Comparison of ENCODE assay signal across 8 cellular contexts in genomic region chr4:133154725-133155124, GRCh38. TPM values are rescaled to one million over a fixed set of nuclear protein-coding genes. Genes with fewer than 3 reads are reported as not detected.
DNase-seq lines count a peak whose midpoint lies in the region; ATAC-seq, FAIRE-seq and TF ChIP-seq lines count a peak whose summit lies in the region.

No MANE protein-coding gene starts in this region.

- no peaks in the 10 kb centered on the region for H3K36me3 ChIP-seq in HepG2 (replicated peaks in 1 of 2; ENCODE audit: control insufficient read depth in 1 of 2, insufficient read depth in 2 of 2, low read length in 2 of 2)
- H3K36me3 ChIP-seq in spleen: no peaks in the 10 kb centered on the region

- intact Hi-C loops in HepG2 (cut with micrococcal nuclease; ENCODE audit: unreplicated experiment) (loop anchor here (2.0 to 10.0 kb wide), 2 partner anchors 328 to 920 kb away; no protein-coding TSS in a partner anchor), spleen (cut with DNase I; ENCODE audit: low total_unique reads) (no loop called here)
- intact Hi-C loops in activated T-helper 2 cell treated with anti-CD3 and anti-CD28 coated beads, Interferon-gamma antibody, Interleukin-2, Interleukin-4, amounts not matched to agents 10 μg/mL and 5 μg/mL and 100 μg/mL, durations not matched to agents 14 hours and 24 hours and 36 hours (cut with micrococcal nuclease): no loop called here

- no peaks in the 10 kb centered on the region for H4K20me1 ChIP-seq in HepG2 (ENCODE audit: insufficient read depth, low read length)

- ATAC-seq in HG03565 (IDR thresholded peaks at IDR 0.05; ENCODE audit: unreplicated experiment) (peak; percentile 68), HepG2 (peak; percentile 63), left lobe of liver (no peak)

- no peak overlapping the region for H3K9ac ChIP-seq in HepG2 (ENCODE audit: insufficient read depth, low read depth, low read length)

- POLR2A ChIA-PET in HepG2 (lab: Yijun Ruan, JAX): no interaction called here

- H3K79me2 ChIP-seq in HepG2 (ENCODE audit: insufficient read depth, low read length): no peaks in the 10 kb centered on the region

- H3K4me3 Mint-ChIP-seq in activated T-helper 2 cell treated with anti-CD3 and anti-CD28 coated beads, Interferon-gamma antibody, Interleukin-2, Interleukin-4, amounts not matched to agents 10 μg/mL and 5 μg/mL and 100 μg/mL, durations not matched to agents 14 hours and 24 hours and 36 hours (ENCODE audit: low read depth): no peak overlapping the region

- H3K4me1 ChIP-seq in HepG2 (ENCODE audit: insufficient read depth, low read length) (no peaks in the 10 kb centered on the region), spleen (peaks cover 9 to 33% (median 19%) of the 10 kb centered on the region in 6 donors)

- TF ChIP-seq POLR2A in HepG2 (IDR thresholded peaks at IDR 0.05; ENCODE audit: insufficient read depth in 1 of 2, low read depth in 2 of 2, low read length in 2 of 2): no peak
- TF ChIP-seq POLR2A in spleen (IDR thresholded peaks at IDR 0.05): no peak

- peaks cover 5% of the 10 kb centered on the region for H3K4me1 Mint-ChIP-seq in activated T-helper 2 cell treated with anti-CD3 and anti-CD28 coated beads, Interferon-gamma antibody, Interleukin-2, Interleukin-4, amounts not matched to agents 10 μg/mL and 5 μg/mL and 100 μg/mL, durations not matched to agents 14 hours and 24 hours and 36 hours (ENCODE audit: low read depth)

- no peak for TF ChIP-seq RAD21 in HepG2 (CRISPR knock-in tag; IDR thresholded peaks at IDR 0.05)

- H3K9me3 Mint-ChIP-seq in activated T-helper 2 cell treated with anti-CD3 and anti-CD28 coated beads, Interferon-gamma antibody, Interleukin-2, Interleukin-4, amounts not matched to agents 10 μg/mL and 5 μg/mL and 100 μg/mL, durations not matched to agents 14 hours and 24 hours and 36 hours: no peaks in the 10 kb centered on the region

- H3K27ac Mint-ChIP-seq in activated T-helper 2 cell treated with anti-CD3 and anti-CD28 coated beads, Interferon-gamma antibody, Interleukin-2, Interleukin-4, amounts not matched to agents 10 μg/mL and 5 μg/mL and 100 μg/mL, durations not matched to agents 14 hours and 24 hours and 36 hours: no peak overlapping the region

- H3K27me3 ChIP-seq in HepG2 (ENCODE audit: control insufficient read depth in 1 of 2, insufficient read depth in 2 of 2, low read length in 2 of 2) (no peaks in the 10 kb centered on the region; a peak in 2 of 5 replicates), spleen (replicated peaks in 1 of 7) (peaks cover 5 to 55% (median 44%) of the 10 kb centered on the region in 7 donors)

- no peak overlapping the region for H3K4me3 ChIP-seq in WI38 (ENCODE audit: low read depth, low read length)
- H3K4me3 ChIP-seq in HepG2 (replicated peaks in 1 of 3; ENCODE audit: insufficient read depth in 1 of 3, low read depth in 2 of 3, low read length in 3 of 3): no peak overlapping the region
- no peak overlapping the region for H3K4me3 ChIP-seq in spleen

- peak; percentile 34 for FAIRE-seq in HepG2 (lab: Jason Lieb, UNC)

- H3K27ac ChIP-seq in HepG2 (ENCODE audit: extremely low read length, insufficient read depth, low read length) (no peak overlapping the region), spleen (no peak overlapping the region)

- no TSS peak for BruUV-seq in HepG2 (replicated peaks; lab: Mats Ljungman, UMichigan)

- WGBS in HepG2 (ENCODE audit: low lambda C conversion rate): 10% methylated on average over 4 of the region's 4 CpGs
- 26 to 36% (median 29%) methylated on average over 4 of the region's 4 CpGs for WGBS in spleen, 5 donors

- CTCF ChIA-PET in HepG2 (lab: Yijun Ruan, JAX; ENCODE audit: low intra/inter-chr PET ratio, low total read pairs): interaction anchor here (0.8 kb wide), 2 partner anchors 8 to 329 kb away, joined by 3 read pairs; no protein-coding TSS in a partner anchor

- H2AFZ ChIP-seq in HepG2 (ENCODE audit: low read length): no peak overlapping the region

- peaks cover 40% of the 10 kb centered on the region for H3K27me3 Mint-ChIP-seq in activated T-helper 2 cell treated with anti-CD3 and anti-CD28 coated beads, Interferon-gamma antibody, Interleukin-2, Interleukin-4, amounts not matched to agents 10 μg/mL and 5 μg/mL and 100 μg/mL, durations not matched to agents 14 hours and 24 hours and 36 hours (ENCODE audit: low read depth)

- DNase-seq in COLO829 (ENCODE audit: low spot score): peak; percentile 27
- peak; percentile 4 for DNase-seq in HepG2 (ENCODE audit: low spot score)
- no peak for DNase-seq in spleen
- no peak for DNase-seq in NCI-H1417 treated with DMSO at 0.1 percent for 48 hours (lab: John Stamatoyannopoulos, UW)
- DNase-seq in activated T-helper 2 cell treated with anti-CD3 and anti-CD28 coated beads, Interferon-gamma antibody, Interleukin-2, Interleukin-4, amounts not matched to agents 10 μg/mL and 5 μg/mL and 100 μg/mL, durations not matched to agents 14 hours and 24 hours and 36 hours (ENCODE audit: low spot score): no peak
- no peak for DNase-seq in left lobe of liver (ENCODE audit: low spot score)

- H3K9me3 ChIP-seq in HepG2 (ENCODE audit: low read length) (no peaks in the 10 kb centered on the region), spleen (no peaks in the 10 kb centered on the region)

- no peaks in the 10 kb centered on the region for H3K36me3 Mint-ChIP-seq in activated T-helper 2 cell treated with anti-CD3 and anti-CD28 coated beads, Interferon-gamma antibody, Interleukin-2, Interleukin-4, amounts not matched to agents 10 μg/mL and 5 μg/mL and 100 μg/mL, durations not matched to agents 14 hours and 24 hours and 36 hours (ENCODE audit: low read depth)

- H3K4me2 ChIP-seq in HepG2 (ENCODE audit: low read depth, low read length): no peak overlapping the region

- in situ Hi-C loops in HepG2 (cut with HindIII; ENCODE audit: extremely low pct_ligation_motif_present, low pct_unique_long_range_greater_than_20kb): no loop called here

- peak; percentile 28; the same call in 1 of the 2 replicates for TF ChIP-seq CTCF in WI38 (IDR thresholded peaks at IDR 0.05; ENCODE audit: low read depth, low read length)
- TF ChIP-seq CTCF in HepG2 (CRISPR knock-in tag; IDR thresholded peaks at IDR 0.05): peak; percentile 40
- TF ChIP-seq CTCF in spleen (IDR thresholded peaks at IDR 0.05 in 8 of 11, conservative IDR thresholded peaks at IDR 0.05 in 3 of 11): peak in 2 of 11 experiments; percentile 15 to 38

- TF ChIP-seq EP300 in HepG2 (IDR thresholded peaks at IDR 0.05; ENCODE audit: low read depth in 2 of 2, low read length in 2 of 2) (no peak), HepG2 (CRISPR knock-in tag; IDR thresholded peaks at IDR 0.05; ENCODE audit: borderline replicate concordance) (no peak)

TF ChIP-seq in HepG2, 621 proteins besides CTCF, POLR2A, EP300 and RAD21:
- TF ChIP-seq ZNF251 (CRISPR knock-in tag; IDR thresholded peaks at IDR 0.05): no peak
- peak; percentile 40 for TF ChIP-seq STAG1 (CRISPR knock-in tag; IDR thresholded peaks at IDR 0.05)

RNA-seq across cellular contexts. Expression of gene PCDH10, which starts 5.6 kb away (rescaled TPM):
- total RNA-seq in HepG2 (2016; rRNA removed; fragmentation: Illumina TruSeq; extraction: Trizol): not detected in 2 replicates
- not detected in 2 replicates for total RNA-seq in HepG2 (2016; cell fraction: cytosol; rRNA removed; fragmentation: Illumina TruSeq; extraction: Trizol; ENCODE audit: low read depth)
- not detected in 2 replicates for total RNA-seq in HepG2 (2016; cell fraction: insoluble cytoplasmic fraction; rRNA removed; fragmentation: Illumina TruSeq; extraction: Trizol)
- total RNA-seq in HepG2 (2016; cell fraction: membrane; rRNA removed; fragmentation: Illumina TruSeq; extraction: Trizol): not detected in 2 replicates
- not detected in 2 replicates for total RNA-seq in HepG2 (2016; cell fraction: nucleus; rRNA removed; fragmentation: Illumina TruSeq; extraction: Trizol)
- not detected in 2 replicates for polyA plus RNA-seq in HepG2 (2011; rRNA removed)
- not detected in 2 replicates for polyA plus RNA-seq in HepG2 (2011; cell fraction: cytosol; rRNA removed)
- polyA plus RNA-seq in HepG2 (2011; cell fraction: nucleus; rRNA removed): 0.02 TPM in 1 of 2 replicates, not detected in the other
- polyA plus RNA-seq in HepG2 (2012): not detected in 2 replicates
- polyA plus RNA-seq in HepG2 (2016; cell fraction: cytosol; fragmentation: Illumina TruSeq; extraction: Trizol; ENCODE audit: low read depth): not detected in 2 replicates
- not detected in 2 replicates for polyA plus RNA-seq in HepG2 (2016; cell fraction: insoluble cytoplasmic fraction; fragmentation: Illumina TruSeq; extraction: Trizol; ENCODE audit: low read depth)
- polyA plus RNA-seq in HepG2 (2016; cell fraction: membrane; fragmentation: Illumina TruSeq; extraction: Trizol; ENCODE audit: low read depth): not detected in 2 replicates
- polyA plus RNA-seq in HepG2 (2016; cell fraction: nucleus; fragmentation: Illumina TruSeq; extraction: Trizol; ENCODE audit: insufficient read depth, low read depth): not detected in 2 replicates
- polyA minus RNA-seq in HepG2 (2011; rRNA and poly(A)+ RNA removed; ENCODE audit: low replicate concordance): 10.9 TPM in 1 of 2 replicates, not detected in the other
- not detected in 2 replicates for polyA minus RNA-seq in HepG2 (2011; cell fraction: cytosol; rRNA and poly(A)+ RNA removed)
- not detected in 2 replicates for polyA minus RNA-seq in HepG2 (2011; cell fraction: nucleus; rRNA and poly(A)+ RNA removed)
- under 1 TPM in 5 of 7 donors, not detected in 2; 0.05 to 0.13 (median 0.06) TPM for total RNA-seq in spleen
- under 1 TPM in 2 of 3 donors, not detected in 1; under 0.01 to 0.19 TPM for polyA plus RNA-seq in spleen
- 0.09 TPM in 1 of 2 replicates, not detected in the other for total RNA-seq in activated T-helper 2 cell treated with anti-CD3 and anti-CD28 coated beads, Interferon-gamma antibody, Interleukin-2, Interleukin-4, amounts not matched to agents 10 μg/mL and 5 μg/mL and 100 μg/mL, durations not matched to agents 14 hours and 24 hours and 36 hours
- total RNA-seq in left lobe of liver: not detected

Comparison
In these comparisons a context has a peak if more than half of its experiments do, and no peak if none do; other contexts are left out.
1. DNase-seq: peak in COLO829 (single experiment) and HepG2 (single experiment); none in spleen (single experiment), NCI-H1417 treated with DMSO at 0.1 percent for 48 hours (single experiment), activated T-helper 2 cell treated with anti-CD3 and anti-CD28 coated beads, Interferon-gamma antibody, Interleukin-2, Interleukin-4, amounts not matched to agents 10 μg/mL and 5 μg/mL and 100 μg/mL, durations not matched to agents 14 hours and 24 hours and 36 hours (single experiment) and left lobe of liver (single experiment).